Comparison of ENCODE assay signal across 9 cellular contexts in genomic region chr1:27011058-27011764, GRCh38. TPM values are rescaled to one million over a fixed set of nuclear protein-coding genes. Genes with fewer than 3 reads are reported as not detected.
DNase-seq lines count a peak whose midpoint lies in the region; ATAC-seq and TF ChIP-seq lines count a peak whose summit lies in the region.
"Had no signal": no experiment of that assay in that cellular context is flagged by ENCODE, and none has a peak within 500 bp of the region (broad histone marks: within the 10 kb centered on the region; RNA-seq: fewer than 3 reads in every experiment).

No MANE protein-coding gene starts in this region.

- DNase-seq in GM23248 (peak; percentile 90), T-cell (no peak), fibroblast of villous mesenchyme (ENCODE audit: low read depth) (peak; percentile 89), NCI-H128 (lab: John Stamatoyannopoulos, UW; ENCODE audit: unreplicated experiment) (no peak), NCI-H1417 treated with DMSO at 0.1 percent for 48 hours (lab: John Stamatoyannopoulos, UW) (no peak), GM19240 (ENCODE audit: insufficient read length, low spot score) (no peak)

- H3K27me3 ChIP-seq in GM23248 (replicated peaks; ENCODE audit: insufficient read depth) (no peaks in the 10 kb centered on the region), rectal smooth muscle tissue (ENCODE audit: control insufficient read depth, insufficient read depth, low read length) (no peaks in the 10 kb centered on the region)

- in situ Hi-C loops in GM23248 (cut with MboI), result no loop called here

- H3K36me3 Mint-ChIP-seq in T-cell, result no peaks in the 10 kb centered on the region

- H3K4me1 ChIP-seq in GM23248 (ENCODE audit: insufficient read depth), result peaks cover 23% of the 10 kb centered on the region
- peaks cover 29% of the 10 kb centered on the region for H3K4me1 ChIP-seq in rectal smooth muscle tissue (ENCODE audit: control insufficient read depth, insufficient read depth, low read length)

- no peaks in the 10 kb centered on the region for H3K9me3 ChIP-seq in GM23248 (ENCODE audit: low read depth)

- H3F3A ChIP-seq in GM23248 (ENCODE audit: insufficient read depth), result peaks cover 26% of the 10 kb centered on the region

- H3K4me3 Mint-ChIP-seq in T-cell, result peak overlapping the region in 2 of 3 donors; percentile 47 to 77

- H3K36me3 ChIP-seq in GM23248 (ENCODE audit: low read depth) (no peaks in the 10 kb centered on the region), rectal smooth muscle tissue (ENCODE audit: control insufficient read depth, insufficient read depth, low read length) (no peaks in the 10 kb centered on the region)

- H2AFZ ChIP-seq in GM23248, result no peak overlapping the region

- CTCF ChIA-PET in T-cell (lab: Charles Lee), result no interaction called here

- no peak for TF ChIP-seq CTCF in fibroblast of villous mesenchyme (IDR thresholded peaks at IDR 0.05; ENCODE audit: insufficient read depth, low read depth, low read length)

- H4K20me1 ChIP-seq in GM23248 (ENCODE audit: insufficient read depth), result no peaks in the 10 kb centered on the region

- H3K27me3 Mint-ChIP-seq in T-cell, result peaks cover 6 to 37% of the 10 kb centered on the region in 2 donors

- H3K27ac ChIP-seq in GM23248 (no peak overlapping the region), rectal smooth muscle tissue (ENCODE audit: low read depth, low read length) (peak overlapping the region; percentile 92)

- H3K9me3 Mint-ChIP-seq in T-cell, result no peaks in the 10 kb centered on the region

- POLR2A ChIA-PET in T-cell (lab: Charles Lee), result interaction anchor here (0.6 to 0.7 kb wide), 2 partner anchors 223 to 959 kb away, joined by 3 to 8 read pairs; no protein-coding TSS in a partner anchor

- ATAC-seq in T-cell (replicated peaks in 1 of 4) (no peak), HG02623 (IDR thresholded peaks at IDR 0.05; ENCODE audit: unreplicated experiment) (no peak)

- H3K27ac Mint-ChIP-seq in T-cell, result no peak overlapping the region

- H3K4me3 ChIP-seq in GM23248 (no peak overlapping the region), fibroblast of villous mesenchyme (ENCODE audit: low read depth, low read length) (peak overlapping the region; percentile 63), rectal smooth muscle tissue (ENCODE audit: low read length) (peak overlapping the region; percentile 65)

- peak overlapping the region; percentile 40 for H3K4me2 ChIP-seq in GM23248 (ENCODE audit: unreplicated experiment)

- H3K9ac ChIP-seq in GM23248 (no peak overlapping the region), rectal smooth muscle tissue (ENCODE audit: low read length) (no peak overlapping the region)

- WGBS in GM23248 (ENCODE audit: low coverage in 1 of 2, low lambda C conversion rate in 2 of 2, missing lambda C conversion rate in 2 of 2), 2 experiments, result 34 to 39% methylated on average over 14 to 15 of the region's 15 CpGs

- no peaks in the 10 kb centered on the region for H3K9me2 ChIP-seq in GM23248 (ENCODE audit: insufficient read depth)

- H3K79me2 ChIP-seq in GM23248 (ENCODE audit: insufficient read depth), result no peaks in the 10 kb centered on the region

- H3K4me1 Mint-ChIP-seq in T-cell, result peaks cover 5 to 11% (median 6%) of the 10 kb centered on the region in 3 donors

RNA-seq across cellular contexts. Expression of gene TENT5B, which starts 1.4 kb away (rescaled TPM):
- 0.76 and 0.89 TPM in 2 replicates for total RNA-seq in GM23248 (2014; rRNA removed; shearing (Covaris generic))
- polyA plus RNA-seq in GM23248 (2016; fragmentation: Nextera tagmentation; extraction: Ambion mirVana), result 1.2 TPM in 2 replicates
- under 1 TPM in 3 of 5 donors, not detected in 2; 0.13 to 0.28 (median 0.23) TPM for total RNA-seq in T-cell
- 9.7 and 15.5 TPM in 2 replicates for total RNA-seq in fibroblast of villous mesenchyme

RNA-seq across cellular contexts. Expression of gene TRNP1, which starts 17.7 kb away (rescaled TPM):
- 311 and 327 TPM in 2 replicates for total RNA-seq in GM23248 (2014; rRNA removed; shearing (Covaris generic))
- polyA plus RNA-seq in GM23248 (2016; fragmentation: Nextera tagmentation; extraction: Ambion mirVana), result 17.7 and 19.1 TPM in 2 replicates
- total RNA-seq in T-cell, result under 1 TPM in 3 of 5 donors, not detected in 2; 0.26 to 0.53 (median 0.38) TPM
- total RNA-seq in fibroblast of villous mesenchyme, result 13.2 and 27.6 TPM in 2 replicates

RNA-seq across cellular contexts. Expression of gene KDF1, which starts 50.9 kb away (rescaled TPM):
- total RNA-seq in GM23248 (2014; rRNA removed; shearing (Covaris generic)), result not detected in 2 replicates
- polyA plus RNA-seq in GM23248 (2016; fragmentation: Nextera tagmentation; extraction: Ambion mirVana), result not detected in 2 replicates
- total RNA-seq in T-cell, result 1 to 10 TPM in 4 of 5 donors, under 1 TPM in 1; 0.84 to 2.8 (median 2.3) TPM
- not detected in 2 replicates for total RNA-seq in fibroblast of villous mesenchyme
- total RNA-seq: NCI-H460 had no signal

Comparison
In these comparisons a context has a peak if more than half of its experiments do, and no peak if none do; other contexts are left out.
1. DNase-seq: peak in GM23248 (single experiment) and fibroblast of villous mesenchyme (single experiment); none in T-cell (0 of 34), NCI-H128 (single experiment), NCI-H1417 treated with DMSO at 0.1 percent for 48 hours (single experiment) and GM19240 (single experiment).